ENCODE assay signal across 22 cellular contexts in the genomic region with DNA sequence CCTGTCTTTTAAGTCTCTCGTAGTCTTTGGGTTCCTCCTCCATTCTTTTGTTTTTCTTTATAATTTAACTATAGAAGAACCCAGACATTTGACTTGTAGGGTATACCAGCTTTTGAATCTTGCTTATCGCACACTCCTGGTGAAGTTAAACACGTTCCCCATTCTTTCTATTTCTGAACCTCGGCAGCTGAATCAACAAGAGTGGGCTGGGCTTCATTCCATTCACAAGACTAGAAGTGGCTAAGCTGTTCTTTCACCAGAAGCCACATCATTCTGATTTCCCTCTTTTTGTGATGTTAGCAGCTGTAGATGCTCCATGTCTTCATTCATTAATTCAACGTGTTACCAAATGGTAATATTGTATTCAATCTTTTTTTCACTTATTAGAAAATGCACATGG.
DNase-seq lines count a peak whose midpoint lies in the region; ATAC-seq lines count a peak whose summit lies in the region.
"Had no signal": no experiment of that assay in that cellular context is flagged by ENCODE, and none has a peak within 500 bp of the region (broad histone marks: within the 10 kb centered on the region; RNA-seq: fewer than 3 reads in every experiment).

No MANE protein-coding gene starts in this region.

- DNase-seq in COLO668 (lab: John Stamatoyannopoulos, UW; ENCODE audit: unreplicated experiment): peak; percentile 41
- peak; percentile 92 for DNase-seq in LHCN-M2 (ENCODE audit: low read depth)
- peak; percentile 77 for DNase-seq in NCI-H774 (lab: John Stamatoyannopoulos, UW)
- peak; percentile 20 for DNase-seq in hepatic stellate cell (ENCODE audit: low spot score)
- DNase-seq in AG08395 (ENCODE audit: low spot score): no peak
- DNase-seq in activated T-helper 2 cell treated with anti-CD3 and anti-CD28 coated beads, Interferon-gamma antibody, Interleukin-2, Interleukin-4, amounts not matched to agents 10 μg/mL and 5 μg/mL and 100 μg/mL, durations not matched to agents 14 hours and 24 hours and 36 hours (ENCODE audit: low spot score): no peak
- DNase-seq: ACHN; activated CD4-positive, alpha-beta memory T cell treated with anti-CD3 and anti-CD28 coated beads for 36 hours; activated CD4-positive, CD25-positive, alpha-beta regulatory T cell treated with anti-CD3 and anti-CD28 coated beads, Interleukin-2, amount 50 U/mL, for 72 hours; activated CD8-positive, alpha-beta memory T cell treated with anti-CD3 and anti-CD28 coated beads, Interleukin-2, amount 50 U/mL, for 48 hours; activated naive CD8-positive, alpha-beta T cell treated with anti-CD3 and anti-CD28 coated beads for 36 hours; aorta; DND-41; naive thymus-derived CD8-positive, alpha-beta T cell; NCI-H1105; NCI-H82; occipital lobe; stimulated activated CD4-positive, alpha-beta T cell treated with anti-CD3 and anti-CD28 coated beads, Interleukin-2, amount 100 ng/mL, for 24 hours; T-helper 17 cell; trophoblast cell had no signal

- peaks cover 2% of the 10 kb centered on the region for H3K4me1 Mint-ChIP-seq in activated T-helper 2 cell treated with anti-CD3 and anti-CD28 coated beads, Interferon-gamma antibody, Interleukin-2, Interleukin-4, amounts not matched to agents 10 μg/mL and 5 μg/mL and 100 μg/mL, durations not matched to agents 14 hours and 24 hours and 36 hours (ENCODE audit: low read depth)
- H3K4me1 Mint-ChIP-seq: activated naive CD8-positive, alpha-beta T cell treated with anti-CD3 and anti-CD28 coated beads for 36 hours; T-helper 17 cell had no signal

- no peak overlapping the region for H3K27ac Mint-ChIP-seq in activated T-helper 2 cell treated with anti-CD3 and anti-CD28 coated beads, Interferon-gamma antibody, Interleukin-2, Interleukin-4, amounts not matched to agents 10 μg/mL and 5 μg/mL and 100 μg/mL, durations not matched to agents 14 hours and 24 hours and 36 hours
- H3K27ac Mint-ChIP-seq: activated CD4-positive, alpha-beta memory T cell treated with anti-CD3 and anti-CD28 coated beads for 36 hours; activated naive CD8-positive, alpha-beta T cell treated with anti-CD3 and anti-CD28 coated beads for 36 hours; naive thymus-derived CD8-positive, alpha-beta T cell; T-helper 17 cell had no signal

- H3K36me3 Mint-ChIP-seq in activated T-helper 2 cell treated with anti-CD3 and anti-CD28 coated beads, Interferon-gamma antibody, Interleukin-2, Interleukin-4, amounts not matched to agents 10 μg/mL and 5 μg/mL and 100 μg/mL, durations not matched to agents 14 hours and 24 hours and 36 hours (ENCODE audit: low read depth): no peaks in the 10 kb centered on the region
- H3K36me3 Mint-ChIP-seq: activated CD4-positive, alpha-beta memory T cell treated with anti-CD3 and anti-CD28 coated beads for 36 hours; activated naive CD8-positive, alpha-beta T cell treated with anti-CD3 and anti-CD28 coated beads for 36 hours; naive thymus-derived CD8-positive, alpha-beta T cell had no signal

- no peak for ATAC-seq in GM18907 (IDR thresholded peaks at IDR 0.05; ENCODE audit: unreplicated experiment)
- ATAC-seq in GM21576 (IDR thresholded peaks at IDR 0.05; ENCODE audit: unreplicated experiment): no peak
- ATAC-seq: naive thymus-derived CD8-positive, alpha-beta T cell; T-helper 17 cell had no signal

- H3K27me3 Mint-ChIP-seq in activated T-helper 2 cell treated with anti-CD3 and anti-CD28 coated beads, Interferon-gamma antibody, Interleukin-2, Interleukin-4, amounts not matched to agents 10 μg/mL and 5 μg/mL and 100 μg/mL, durations not matched to agents 14 hours and 24 hours and 36 hours (ENCODE audit: low read depth): peaks cover 14% of the 10 kb centered on the region

- no peaks in the 10 kb centered on the region for H3K9me3 Mint-ChIP-seq in activated T-helper 2 cell treated with anti-CD3 and anti-CD28 coated beads, Interferon-gamma antibody, Interleukin-2, Interleukin-4, amounts not matched to agents 10 μg/mL and 5 μg/mL and 100 μg/mL, durations not matched to agents 14 hours and 24 hours and 36 hours
- H3K9me3 Mint-ChIP-seq: activated CD4-positive, alpha-beta memory T cell treated with anti-CD3 and anti-CD28 coated beads for 36 hours; activated naive CD8-positive, alpha-beta T cell treated with anti-CD3 and anti-CD28 coated beads for 36 hours; naive thymus-derived CD8-positive, alpha-beta T cell had no signal

- no peak overlapping the region for H3K4me3 Mint-ChIP-seq in activated T-helper 2 cell treated with anti-CD3 and anti-CD28 coated beads, Interferon-gamma antibody, Interleukin-2, Interleukin-4, amounts not matched to agents 10 μg/mL and 5 μg/mL and 100 μg/mL, durations not matched to agents 14 hours and 24 hours and 36 hours (ENCODE audit: low read depth)
- H3K4me3 Mint-ChIP-seq: activated CD4-positive, alpha-beta memory T cell treated with anti-CD3 and anti-CD28 coated beads for 36 hours; activated naive CD8-positive, alpha-beta T cell treated with anti-CD3 and anti-CD28 coated beads for 36 hours; naive thymus-derived CD8-positive, alpha-beta T cell; T-helper 17 cell had no signal

- intact Hi-C loops in activated T-helper 2 cell treated with anti-CD3 and anti-CD28 coated beads, Interferon-gamma antibody, Interleukin-2, Interleukin-4, amounts not matched to agents 10 μg/mL and 5 μg/mL and 100 μg/mL, durations not matched to agents 14 hours and 24 hours and 36 hours (cut with micrococcal nuclease): loop anchor here (5.0 kb wide), 1 partner anchor 417 kb away; no protein-coding TSS in a partner anchor

Comparison
In these comparisons a context has a peak if more than half of its experiments do, and no peak if none do; other contexts are left out.
1. DNase-seq: peak in COLO668 (single experiment), LHCN-M2 (single experiment), NCI-H774 (single experiment) and hepatic stellate cell (single experiment); none in AG08395 (single experiment) and activated T-helper 2 cell treated with anti-CD3 and anti-CD28 coated beads, Interferon-gamma antibody, Interleukin-2, Interleukin-4, amounts not matched to agents 10 μg/mL and 5 μg/mL and 100 μg/mL, durations not matched to agents 14 hours and 24 hours and 36 hours (single experiment).